ENCODE assay signal across 10 cellular contexts in genomic region chr5:83608122-83608521, GRCh38.
DNase-seq lines count a peak whose midpoint lies in the region; ATAC-seq and TF ChIP-seq lines count a peak whose summit lies in the region.
"Had no signal": no experiment of that assay in that cellular context is flagged by ENCODE, and none has a peak within 500 bp of the region (broad histone marks: within the 10 kb centered on the region; RNA-seq: fewer than 3 reads in every experiment).

No MANE protein-coding gene starts in this region.

- H3K27ac Mint-ChIP-seq in neural crest cell (ENCODE audit: unreplicated experiment): no peak overlapping the region
- H3K27ac Mint-ChIP-seq in activated T-cell treated with anti-CD3 and anti-CD28 coated beads, Interleukin-2, amount 50 U/mL, for 24 hours: no peak overlapping the region
- no peak overlapping the region for H3K27ac Mint-ChIP-seq in activated CD4-positive, alpha-beta memory T cell treated with anti-CD3 and anti-CD28 coated beads, Interleukin-2, amount 10 ng/mL, durations not matched to agents 7 days and 5 days
- H3K27ac Mint-ChIP-seq: activated naive CD4-positive, alpha-beta T cell treated with anti-CD3 and anti-CD28 coated beads, Interleukin-2, amount 50 U/mL, for 24 hours; CD4-positive, CD25-positive, alpha-beta regulatory T cell had no signal

- no peaks in the 10 kb centered on the region for H3K36me3 Mint-ChIP-seq in neural crest cell (ENCODE audit: low read depth)
- H3K36me3 Mint-ChIP-seq in activated T-cell treated with anti-CD3 and anti-CD28 coated beads, Interleukin-2, amount 50 U/mL, for 24 hours (ENCODE audit: low read depth): no peaks in the 10 kb centered on the region
- no peaks in the 10 kb centered on the region for H3K36me3 Mint-ChIP-seq in activated CD4-positive, alpha-beta memory T cell treated with anti-CD3 and anti-CD28 coated beads, Interleukin-2, amount 10 ng/mL, durations not matched to agents 7 days and 5 days (ENCODE audit: low read depth)
- H3K36me3 Mint-ChIP-seq: activated naive CD4-positive, alpha-beta T cell treated with anti-CD3 and anti-CD28 coated beads, Interleukin-2, amount 50 U/mL, for 24 hours; CD4-positive, CD25-positive, alpha-beta regulatory T cell had no signal

- POLR2A ChIA-PET in activated CD4-positive, alpha-beta memory T cell treated with anti-CD3 and anti-CD28 coated beads, Interleukin-2, amount 10 ng/mL, durations not matched to agents 7 days and 5 days (lab: Charles Lee): no interaction called here

- H3K4me1 Mint-ChIP-seq in neural crest cell: peaks cover 4% of the 10 kb centered on the region
- H3K4me1 Mint-ChIP-seq in activated T-cell treated with anti-CD3 and anti-CD28 coated beads, Interleukin-2, amount 50 U/mL, for 24 hours (ENCODE audit: low read depth): no peaks in the 10 kb centered on the region
- no peaks in the 10 kb centered on the region for H3K4me1 Mint-ChIP-seq in activated CD4-positive, alpha-beta memory T cell treated with anti-CD3 and anti-CD28 coated beads, Interleukin-2, amount 10 ng/mL, durations not matched to agents 7 days and 5 days
- H3K4me1 Mint-ChIP-seq: activated naive CD4-positive, alpha-beta T cell treated with anti-CD3 and anti-CD28 coated beads, Interleukin-2, amount 50 U/mL, for 24 hours; CD4-positive, CD25-positive, alpha-beta regulatory T cell had no signal

- CTCF ChIA-PET in activated CD4-positive, alpha-beta memory T cell treated with anti-CD3 and anti-CD28 coated beads, Interleukin-2, amount 10 ng/mL, durations not matched to agents 7 days and 5 days (lab: Charles Lee): interaction anchor here (0.6 kb wide), 1 partner anchor 8 kb away, joined by 3 read pairs; no protein-coding TSS in a partner anchor

- no peaks in the 10 kb centered on the region for H3K27me3 Mint-ChIP-seq in neural crest cell (ENCODE audit: low read depth)
- peaks cover 11% of the 10 kb centered on the region for H3K27me3 Mint-ChIP-seq in activated T-cell treated with anti-CD3 and anti-CD28 coated beads, Interleukin-2, amount 50 U/mL, for 24 hours
- no peaks in the 10 kb centered on the region for H3K27me3 Mint-ChIP-seq in activated CD4-positive, alpha-beta memory T cell treated with anti-CD3 and anti-CD28 coated beads, Interleukin-2, amount 10 ng/mL, durations not matched to agents 7 days and 5 days
- H3K27me3 Mint-ChIP-seq: CD4-positive, CD25-positive, alpha-beta regulatory T cell had no signal

- H3K4me3 Mint-ChIP-seq in neural crest cell: no peak overlapping the region
- no peak overlapping the region for H3K4me3 Mint-ChIP-seq in activated T-cell treated with anti-CD3 and anti-CD28 coated beads, Interleukin-2, amount 50 U/mL, for 24 hours
- no peak overlapping the region for H3K4me3 Mint-ChIP-seq in activated CD4-positive, alpha-beta memory T cell treated with anti-CD3 and anti-CD28 coated beads, Interleukin-2, amount 10 ng/mL, durations not matched to agents 7 days and 5 days
- H3K4me3 Mint-ChIP-seq: activated naive CD4-positive, alpha-beta T cell treated with anti-CD3 and anti-CD28 coated beads, Interleukin-2, amount 50 U/mL, for 24 hours; CD4-positive, CD25-positive, alpha-beta regulatory T cell had no signal

- DNase-seq in NCI-H2171 treated with DMSO at 0.1 percent for 48 hours (lab: John Stamatoyannopoulos, UW): peak; percentile 1
- DNase-seq in NCI-H2171 (lab: John Stamatoyannopoulos, UW): no peak
- peak; percentile 44 for DNase-seq in RPMI7951 (ENCODE audit: low read depth)
- peak; percentile 51 for DNase-seq in neural crest cell (ENCODE audit: low read depth, low spot score)
- DNase-seq in activated T-cell treated with anti-CD3 and anti-CD28 coated beads, Interleukin-2, amount 50 U/mL, for 24 hours: no peak
- DNase-seq in activated CD4-positive, alpha-beta memory T cell treated with anti-CD3 and anti-CD28 coated beads, Interleukin-2, amount 10 ng/mL, durations not matched to agents 7 days and 5 days: no peak

- TF ChIP-seq CTCF in neural crest cell (conservative IDR thresholded peaks at IDR 0.05): peak; percentile 65

- ATAC-seq in HG03565 (IDR thresholded peaks at IDR 0.05; ENCODE audit: unreplicated experiment) (peak; percentile 63), esophagus mucosa (peak; percentile 17)

- no peaks in the 10 kb centered on the region for H3K9me3 Mint-ChIP-seq in neural crest cell
- no peaks in the 10 kb centered on the region for H3K9me3 Mint-ChIP-seq in activated T-cell treated with anti-CD3 and anti-CD28 coated beads, Interleukin-2, amount 50 U/mL, for 24 hours
- H3K9me3 Mint-ChIP-seq in activated CD4-positive, alpha-beta memory T cell treated with anti-CD3 and anti-CD28 coated beads, Interleukin-2, amount 10 ng/mL, durations not matched to agents 7 days and 5 days: no peaks in the 10 kb centered on the region
- H3K9me3 Mint-ChIP-seq: activated naive CD4-positive, alpha-beta T cell treated with anti-CD3 and anti-CD28 coated beads, Interleukin-2, amount 50 U/mL, for 24 hours had no signal

Comparison
In these comparisons a context has a peak if more than half of its experiments do, and no peak if none do; other contexts are left out.
1. DNase-seq: peak in NCI-H2171 treated with DMSO at 0.1 percent for 48 hours (single experiment), RPMI7951 (single experiment) and neural crest cell (single experiment); none in NCI-H2171 (single experiment), activated T-cell treated with anti-CD3 and anti-CD28 coated beads, Interleukin-2, amount 50 U/mL, for 24 hours (single experiment) and activated CD4-positive, alpha-beta memory T cell treated with anti-CD3 and anti-CD28 coated beads, Interleukin-2, amount 10 ng/mL, durations not matched to agents 7 days and 5 days (single experiment).